1 cellular context compared by ENCODE assay signal in genomic region chr13:30111810-30112209, GRCh38.
TF ChIP-seq lines count a peak whose summit lies in the region.

No MANE protein-coding gene starts in this region.

TF ChIP-seq in HepG2, 621 proteins besides CTCF, POLR2A, EP300 and RAD21 (continued from another document):
- TF ChIP-seq ZNF414 (CRISPR knock-in tag; IDR thresholded peaks at IDR 0.05): no peak
- TF ChIP-seq TOE1 (CRISPR knock-in tag; IDR thresholded peaks at IDR 0.05): no peak
- no peak for TF ChIP-seq ZFAT (CRISPR knock-in tag; conservative IDR thresholded peaks at IDR 0.05)
- TF ChIP-seq ZBTB1 (CRISPR knock-in tag; IDR thresholded peaks at IDR 0.05; ENCODE audit: borderline replicate concordance): no peak
- no peak for TF ChIP-seq ZBTB26 (CRISPR knock-in tag; IDR thresholded peaks at IDR 0.05; ENCODE audit: borderline replicate concordance)
- no peak for TF ChIP-seq ONECUT2 (CRISPR knock-in tag; IDR thresholded peaks at IDR 0.05)
- no peak for TF ChIP-seq ZC3H13 (CRISPR knock-in tag; IDR thresholded peaks at IDR 0.05)
- TF ChIP-seq LRRFIP1 (CRISPR knock-in tag; conservative IDR thresholded peaks at IDR 0.05): no peak
